ENCODE assay signal across 27 cellular contexts in genomic region chr2:237217995-237218621, GRCh38.
DNase-seq lines count a peak whose midpoint lies in the region; ATAC-seq and TF ChIP-seq lines count a peak whose summit lies in the region.
"Had no signal": no experiment of that assay in that cellular context is flagged by ENCODE, and none has a peak within 500 bp of the region (broad histone marks: within the 10 kb centered on the region; RNA-seq: fewer than 3 reads in every experiment).

No MANE protein-coding gene starts in this region.

- DNase-seq in breast epithelium (ENCODE audit: low spot score in 2 of 2) (no peak), MCF 10A (ENCODE audit: unreplicated experiment) (no peak), body of pancreas (peak in 2 of 4 donors; percentile 19 to 29), mesenchymal stem cell (no peak)
- no peak for DNase-seq in CD4-positive, alpha-beta T cell
- no peak for DNase-seq in stimulated activated naive CD8-positive, alpha-beta T cell treated with anti-CD3 and anti-CD28 coated beads, Interleukin-15, Interleukin-2, amounts not matched to agents 100 U/mL and 50 U/mL, for 24 hours
- no peak for DNase-seq in stimulated activated CD8-positive, alpha-beta memory T cell treated with anti-CD3 and anti-CD28 coated beads, Interleukin-4, amount 100 ng/mL, for 48 hours
- DNase-seq: 8988T; activated CD8-positive, alpha-beta T cell treated with anti-CD3 and anti-CD28 coated beads for 36 hours; activated T-cell treated with anti-CD3 and anti-CD28 coated beads, Interleukin-2, amount 50 U/mL, for 72 hours; DMS 273 treated with DMSO at 0.1 percent for 48 hours; dorsolateral prefrontal cortex; erythroblast; KG1; naive B cell; NCI-H2029 treated with DMSO at 0.1 percent for 48 hours; NCI-H524; posterior cingulate gyrus; SHP77; stimulated activated CD4-positive, alpha-beta T cell treated with anti-CD3 and anti-CD28 coated beads, Interleukin-4, amount 100 ng/mL, for 24 hours; substantia nigra; T-helper 17 cell had no signal

- H3K27me3 Mint-ChIP-seq in MCF 10A (ENCODE audit: insufficient read depth, unreplicated experiment), result no peaks in the 10 kb centered on the region
- H3K27me3 Mint-ChIP-seq in CD4-positive, alpha-beta T cell, result peaks cover 17% of the 10 kb centered on the region

- H2BK120ac ChIP-seq in mesenchymal stem cell (ENCODE audit: low read depth, low read length), result peak overlapping the region; percentile 8

- CTCF ChIA-PET in MCF 10A (lab: Yijun Ruan, JAX), result no interaction called here
- CTCF ChIA-PET in CD4-positive, alpha-beta T cell (lab: Charles Lee), result no interaction called here

- peak overlapping the region; percentile 81 for H2AFZ ChIP-seq in mesenchymal stem cell (ENCODE audit: low read depth, low read length)

- H3K9me3 Mint-ChIP-seq in MCF 10A (ENCODE audit: unreplicated experiment), result no peaks in the 10 kb centered on the region
- H3K9me3 Mint-ChIP-seq in CD4-positive, alpha-beta T cell, result no peaks in the 10 kb centered on the region
- H3K9me3 Mint-ChIP-seq: activated CD8-positive, alpha-beta T cell treated with anti-CD3 and anti-CD28 coated beads for 36 hours; activated naive CD4-positive, alpha-beta T cell treated with anti-CD3 and anti-CD28 coated beads, Interleukin-2, amount 50 U/mL, for 24 hours; activated T-cell treated with anti-CD3 and anti-CD28 coated beads, Interleukin-2, amount 50 U/mL, for 72 hours had no signal

- peak overlapping the region in 1 of 2 experiments; percentile 96 for H3K14ac ChIP-seq in mesenchymal stem cell (ENCODE audit: low read length in 2 of 2)

- no peak overlapping the region for H3K4me2 ChIP-seq in mesenchymal stem cell (ENCODE audit: low read length, poor library complexity, severe bottlenecking)

- H3K4me1 Mint-ChIP-seq in MCF 10A (ENCODE audit: insufficient read depth, unreplicated experiment), result peaks cover 5% of the 10 kb centered on the region
- no peaks in the 10 kb centered on the region for H3K4me1 Mint-ChIP-seq in CD4-positive, alpha-beta T cell (ENCODE audit: low read depth)
- H3K4me1 Mint-ChIP-seq: activated naive CD4-positive, alpha-beta T cell treated with anti-CD3 and anti-CD28 coated beads, Interleukin-2, amount 50 U/mL, for 24 hours; CD14-positive monocyte had no signal

- BruUV-seq in MCF 10A (replicated peaks; lab: Mats Ljungman, UMichigan), result no TSS peak

- peak overlapping the region; percentile 29 for H4K91ac ChIP-seq in mesenchymal stem cell (ENCODE audit: low read length)

- peak overlapping the region; percentile 83 for H2BK5ac ChIP-seq in mesenchymal stem cell (ENCODE audit: low read depth, low read length, poor library complexity, severe bottlenecking)

- peak overlapping the region; percentile 23 for H2AK5ac ChIP-seq in mesenchymal stem cell (ENCODE audit: low read length, severe bottlenecking)

- H3K36me3 Mint-ChIP-seq in MCF 10A (ENCODE audit: insufficient read depth, unreplicated experiment), result no peaks in the 10 kb centered on the region
- H3K36me3 Mint-ChIP-seq in CD4-positive, alpha-beta T cell (ENCODE audit: low read depth), result no peaks in the 10 kb centered on the region
- H3K36me3 Mint-ChIP-seq: activated naive CD4-positive, alpha-beta T cell treated with anti-CD3 and anti-CD28 coated beads, Interleukin-2, amount 50 U/mL, for 24 hours; CD14-positive monocyte; naive B cell had no signal

- H3K9me3 ChIP-seq in breast epithelium, result no peaks in the 10 kb centered on the region
- H3K9me3 ChIP-seq in body of pancreas, result no peaks in the 10 kb centered on the region
- no peaks in the 10 kb centered on the region for H3K9me3 ChIP-seq in mesenchymal stem cell (ENCODE audit: control insufficient read depth, low read length)
- H3K9me3 ChIP-seq in CD4-positive, alpha-beta T cell (ENCODE audit: control insufficient read depth, low read length), result no peaks in the 10 kb centered on the region

- peak overlapping the region; percentile 85 for H2BK15ac ChIP-seq in mesenchymal stem cell (ENCODE audit: low read depth, poor library complexity, severe bottlenecking)

- no peak overlapping the region for H3K27ac Mint-ChIP-seq in MCF 10A (ENCODE audit: low read depth, unreplicated experiment)
- H3K27ac Mint-ChIP-seq in CD4-positive, alpha-beta T cell, result no peak overlapping the region
- H3K27ac Mint-ChIP-seq: activated CD8-positive, alpha-beta T cell treated with anti-CD3 and anti-CD28 coated beads for 36 hours; activated naive CD4-positive, alpha-beta T cell treated with anti-CD3 and anti-CD28 coated beads, Interleukin-2, amount 50 U/mL, for 24 hours; activated T-cell treated with anti-CD3 and anti-CD28 coated beads, Interleukin-2, amount 50 U/mL, for 72 hours; naive B cell; T-helper 17 cell had no signal

- H3K4me3 ChIP-seq in breast epithelium, result no peak overlapping the region
- H3K4me3 ChIP-seq in body of pancreas, result no peak overlapping the region
- H3K4me3 ChIP-seq in mesenchymal stem cell (ENCODE audit: insufficient read depth in 1 of 2, low read depth in 1 of 2, low read length in 2 of 2), result no peak overlapping the region
- H3K4me3 ChIP-seq: dorsolateral prefrontal cortex, lung had no signal

- H3K36me3 ChIP-seq in breast epithelium, result no peaks in the 10 kb centered on the region
- no peaks in the 10 kb centered on the region for H3K36me3 ChIP-seq in body of pancreas (replicated peaks in 1 of 2; ENCODE audit: insufficient read depth in 1 of 2, low read depth in 2 of 2)
- H3K36me3 ChIP-seq in mesenchymal stem cell (ENCODE audit: control insufficient read depth in 1 of 2, insufficient read depth in 2 of 2, low read depth in 1 of 2, low read length in 2 of 2), result no peaks in the 10 kb centered on the region

- peaks cover 4 to 6% of the 10 kb centered on the region in 2 donors for H3K4me1 ChIP-seq in breast epithelium
- peaks cover 22% of the 10 kb centered on the region for H3K4me1 ChIP-seq in body of pancreas
- peaks cover 21% of the 10 kb centered on the region for H3K4me1 ChIP-seq in mesenchymal stem cell (ENCODE audit: control insufficient read depth, insufficient read depth, low read depth, low read length)

- no peak for TF ChIP-seq POLR2A in breast epithelium (IDR thresholded peaks at IDR 0.05)
- TF ChIP-seq POLR2A in body of pancreas (IDR thresholded peaks at IDR 0.05), result peak in 2 of 3 donors; percentile 19 to 47

- ATAC-seq in body of pancreas, result peak; percentile 57
- ATAC-seq in CD4-positive, alpha-beta T cell (ENCODE audit: poor library complexity), result no peak
- ATAC-seq in stimulated activated naive CD8-positive, alpha-beta T cell treated with anti-CD3 and anti-CD28 coated beads, Interleukin-15, Interleukin-2, amounts not matched to agents 100 U/mL and 50 U/mL, for 24 hours, result no peak
- ATAC-seq in HG03039 (IDR thresholded peaks at IDR 0.05; ENCODE audit: unreplicated experiment), result no peak
- ATAC-seq: activated CD8-positive, alpha-beta T cell treated with anti-CD3 and anti-CD28 coated beads for 36 hours; activated T-cell treated with anti-CD3 and anti-CD28 coated beads, Interleukin-2, amount 50 U/mL, for 72 hours; T-helper 17 cell had no signal

- H3K27me3 ChIP-seq in breast epithelium (no peaks in the 10 kb centered on the region), body of pancreas (no peaks in the 10 kb centered on the region), mesenchymal stem cell (ENCODE audit: control insufficient read depth in 1 of 2, insufficient read depth in 1 of 2, low read length in 2 of 2) (no peaks in the 10 kb centered on the region)
- H3K27me3 ChIP-seq in CD4-positive, alpha-beta T cell (ENCODE audit: control insufficient read depth, insufficient read depth, low read length), result peaks cover 6% of the 10 kb centered on the region

- H3K79me1 ChIP-seq in mesenchymal stem cell (replicated peaks; ENCODE audit: low read length, poor library complexity, severe bottlenecking), result no peaks in the 10 kb centered on the region

- intact Hi-C loops in breast epithelium (cut with DNase I; ENCODE audit: low total_unique reads), result no loop called here
- intact Hi-C loops in MCF 10A (cut with micrococcal nuclease), result no loop called here
- intact Hi-C loops in body of pancreas (cut with DNase I), result no loop called here
- intact Hi-C loops in CD4-positive, alpha-beta T cell (cut with DNase I, micrococcal nuclease), result no loop called here

- H4K8ac ChIP-seq in mesenchymal stem cell (ENCODE audit: low read length), result peak overlapping the region; percentile 45

- peak overlapping the region; percentile 1 to 99 for H2BK12ac ChIP-seq in mesenchymal stem cell (ENCODE audit: low read length in 2 of 2)

- 61 to 71% methylated on average over 6 to 7 of the region's 7 CpGs for WGBS in body of pancreas, 2 donors
- WGBS in mesenchymal stem cell, result 69% methylated on average over 6 of the region's 7 CpGs

- H3K23ac ChIP-seq in mesenchymal stem cell (ENCODE audit: low read length in 2 of 2), result no peak overlapping the region

- TF ChIP-seq CTCF in breast epithelium (IDR thresholded peaks at IDR 0.05) (no peak), MCF 10A (IDR thresholded peaks at IDR 0.05; ENCODE audit: unreplicated experiment) (no peak), body of pancreas (IDR thresholded peaks at IDR 0.05) (no peak)
- no peak for TF ChIP-seq CTCF in CD4-positive, alpha-beta T cell (IDR thresholded peaks at IDR 0.05)

- peak overlapping the region in 1 of 2 experiments; percentile 85 for H3K18ac ChIP-seq in mesenchymal stem cell (ENCODE audit: low read depth in 1 of 2, low read length in 2 of 2)

- POLR2A ChIA-PET in MCF 10A (lab: Yijun Ruan, JAX), result no interaction called here
- POLR2A ChIA-PET in CD4-positive, alpha-beta T cell (lab: Charles Lee), result no interaction called here

- H3K27ac ChIP-seq in breast epithelium (peak overlapping the region; percentile 49 to 81), body of pancreas (peak overlapping the region in 3 of 4 donors; percentile 29 to 58 (median 29)), mesenchymal stem cell (ENCODE audit: low read length, poor library complexity, severe bottlenecking) (peak overlapping the region; percentile 54)
- H3K27ac ChIP-seq in CD4-positive, alpha-beta T cell (ENCODE audit: low read depth, low read length), result no peak overlapping the region
- H3K27ac ChIP-seq: dorsolateral prefrontal cortex, HL-60 had no signal

- H3K9ac ChIP-seq in mesenchymal stem cell (ENCODE audit: low read length), result peak overlapping the region; percentile 68

- no peak overlapping the region for H3K4me3 Mint-ChIP-seq in MCF 10A (ENCODE audit: unreplicated experiment)
- H3K4me3 Mint-ChIP-seq in CD4-positive, alpha-beta T cell, result no peak overlapping the region
- H3K4me3 Mint-ChIP-seq: activated CD8-positive, alpha-beta T cell treated with anti-CD3 and anti-CD28 coated beads for 36 hours; activated naive CD4-positive, alpha-beta T cell treated with anti-CD3 and anti-CD28 coated beads, Interleukin-2, amount 50 U/mL, for 24 hours; activated T-cell treated with anti-CD3 and anti-CD28 coated beads, Interleukin-2, amount 50 U/mL, for 72 hours; CD14-positive monocyte; naive B cell; T-helper 17 cell had no signal

- peak overlapping the region; percentile 3 to 29 for H3K4ac ChIP-seq in mesenchymal stem cell (ENCODE audit: low read depth in 1 of 2, low read length in 2 of 2)
